ENCODE assay signal across 8 cellular contexts in genomic region chr9:113657765-113658564, GRCh38.
DNase-seq lines count a peak whose midpoint lies in the region; ATAC-seq and TF ChIP-seq lines count a peak whose summit lies in the region.

No MANE protein-coding gene starts in this region.

- ATAC-seq in GM21360 (IDR thresholded peaks at IDR 0.05; ENCODE audit: unreplicated experiment): peak; percentile 78
- peak; percentile 85 to 98 (median 94) for ATAC-seq in natural killer cell

- no peaks in the 10 kb centered on the region for H3K27me3 ChIP-seq in Caco-2 (replicated peaks; ENCODE audit: control insufficient read depth, insufficient read depth, low read length)
- H3K27me3 ChIP-seq in esophagus squamous epithelium: peaks cover 0 to 40% (median 0%) of the 10 kb centered on the region in 4 donors

- intact Hi-C loops in Caco-2 (cut with micrococcal nuclease; ENCODE audit: unreplicated experiment) (loop anchor here (1.0 to 10.0 kb wide), 3 partner anchors 133 to 384 kb away; partner anchors contain the start of genes C9orf43 and POLE3), OCI-LY7 (cut with micrococcal nuclease; ENCODE audit: unreplicated experiment) (loop anchor here (1.0 to 5.0 kb wide), 6 partner anchors 67 to 384 kb away; partner anchors contain the start of gene ALAD), esophagus squamous epithelium (cut with DNase I) (loop anchor here (2.0 kb wide), 2 partner anchors 65 to 213 kb away; no protein-coding TSS in a partner anchor), natural killer cell (cut with micrococcal nuclease) (loop anchor here (1.0 to 5.0 kb wide), 4 partner anchors 257 to 816 kb away; partner anchors contain the start of gene ALAD)

- H3K27ac Mint-ChIP-seq in Caco-2 (ENCODE audit: unreplicated experiment) (no peak overlapping the region), natural killer cell (peak overlapping the region in 1 of 2 donors; percentile 67)

- no peak overlapping the region for H3K4me3 ChIP-seq in Caco-2 (ENCODE audit: low read depth, low read length)
- no peak overlapping the region for H3K4me3 ChIP-seq in Jurkat, Clone E6-1 (ENCODE audit: low read length)
- H3K4me3 ChIP-seq in OCI-LY7 (ENCODE audit: low read depth, low read length, poor library complexity, severe bottlenecking): no peak overlapping the region
- H3K4me3 ChIP-seq in esophagus squamous epithelium: no peak overlapping the region

- no peaks in the 10 kb centered on the region for H4K20me1 ChIP-seq in OCI-LY7 (ENCODE audit: insufficient read depth, low read length)

- no peak overlapping the region for H3K4me2 ChIP-seq in OCI-LY7 (ENCODE audit: low read length)

- H3K27ac ChIP-seq in OCI-LY7 (ENCODE audit: low read depth, low read length, poor library complexity, severe bottlenecking) (no peak overlapping the region), esophagus squamous epithelium (no peak overlapping the region)

- WGBS in esophagus squamous epithelium, 2 donors: 28 to 33% methylated on average over 8 of the region's 14 CpGs

- no peaks in the 10 kb centered on the region for H3K79me2 ChIP-seq in OCI-LY7 (ENCODE audit: insufficient read depth, low read depth, low read length)

- TF ChIP-seq POLR2A in esophagus squamous epithelium (IDR thresholded peaks at IDR 0.05): peak in 1 of 4 donors; percentile 8

- TF ChIP-seq CTCF in Caco-2 (IDR thresholded peaks at IDR 0.05; ENCODE audit: insufficient read depth in 1 of 2, low read depth in 1 of 2, low read length in 1 of 2, severe bottlenecking in 1 of 2, unreplicated experiment in 1 of 2): peak; percentile 93 to 97
- peak; percentile 92 for TF ChIP-seq CTCF in OCI-LY7 (conservative IDR thresholded peaks at IDR 0.05; ENCODE audit: low read length)
- TF ChIP-seq CTCF in esophagus squamous epithelium (IDR thresholded peaks at IDR 0.05): peak; percentile 85 to 96 (median 94)
- peak; percentile 85 for TF ChIP-seq CTCF in natural killer cell (IDR thresholded peaks at IDR 0.05)

- H3K9me3 Mint-ChIP-seq in Caco-2 (ENCODE audit: unreplicated experiment): no peaks in the 10 kb centered on the region
- H3K9me3 Mint-ChIP-seq in natural killer cell: no peaks in the 10 kb centered on the region

- H3K4me1 Mint-ChIP-seq in Caco-2 (ENCODE audit: low read depth, unreplicated experiment) (no peaks in the 10 kb centered on the region), natural killer cell (peaks cover 9 to 23% of the 10 kb centered on the region in 2 donors)

- H3K4me1 ChIP-seq in Caco-2 (no peaks in the 10 kb centered on the region; the same call in 1 of the 2 replicates), OCI-LY7 (ENCODE audit: insufficient read depth, low read length, poor library complexity, severe bottlenecking) (no peaks in the 10 kb centered on the region), esophagus squamous epithelium (peaks cover 0 to 30% (median 10%) of the 10 kb centered on the region in 3 donors)

- DNase-seq in Caco-2: peak; percentile 84 to 87
- peak; percentile 52 for DNase-seq in Jurkat, Clone E6-1 (ENCODE audit: low read depth, low spot score)
- DNase-seq in OCI-LY7 (ENCODE audit: low spot score): peak; percentile 79
- DNase-seq in activated T-cell treated with anti-CD3 and anti-CD28 coated beads for 24 hours (ENCODE audit: low read depth): peak; percentile 75
- no peak for DNase-seq in esophagus squamous epithelium (lab: John Stamatoyannopoulos, UW)
- peak; percentile 78 for DNase-seq in natural killer cell
- peak; percentile 38 to 77 (median 62) for DNase-seq in stimulated activated naive CD4-positive, alpha-beta T cell (lab: John Stamatoyannopoulos, UW)

- H3K27me3 Mint-ChIP-seq in Caco-2 (ENCODE audit: insufficient read depth, unreplicated experiment) (peaks cover 7% of the 10 kb centered on the region), natural killer cell (ENCODE audit: low read depth in 2 of 2) (peaks cover 20% of the 10 kb centered on the region in 2 donors)

- H3K9me2 ChIP-seq in OCI-LY7 (ENCODE audit: insufficient read depth, low read length): no peaks in the 10 kb centered on the region

- POLR2A ChIA-PET in Caco-2 (lab: Charles Lee) (interaction anchor here (0.6 to 0.9 kb wide), 2 partner anchors 15 to 383 kb away, joined by 3 read pairs; no protein-coding TSS in a partner anchor), OCI-LY7 (lab: Charles Lee) (interaction anchor here (0.6 to 1.5 kb wide), 2 partner anchors 17 to 212 kb away, joined by 3 to 4 read pairs; no protein-coding TSS in a partner anchor)

- no TSS peak for BruUV-seq in Caco-2 (replicated peaks; lab: Mats Ljungman, UMichigan)
- no TSS peak for BruUV-seq in OCI-LY7 (replicated peaks; lab: Mats Ljungman, UMichigan)

- CTCF ChIA-PET in Caco-2 (lab: Charles Lee): interaction anchor here (0.6 to 6.9 kb wide), 19 partner anchors 17 to 507 kb away, joined by 3 to 191 read pairs (median 4); partner anchors contain the start of genes ALAD, C9orf43, CDC26 and FKBP15
- CTCF ChIA-PET in OCI-LY7 (lab: Charles Lee; ENCODE audit: unreplicated experiment): interaction anchor here (0.6 to 2.7 kb wide), 10 partner anchors 8 to 212 kb away, joined by 3 to 16 read pairs (median 5); no protein-coding TSS in a partner anchor

- H3K9me3 ChIP-seq in Caco-2 (no peaks in the 10 kb centered on the region), OCI-LY7 (ENCODE audit: low read length) (no peaks in the 10 kb centered on the region), esophagus squamous epithelium (no peaks in the 10 kb centered on the region)

- H2AFZ ChIP-seq in OCI-LY7 (ENCODE audit: low read length): no peak overlapping the region

- H3K36me3 Mint-ChIP-seq in Caco-2 (ENCODE audit: insufficient read depth, unreplicated experiment): no peaks in the 10 kb centered on the region
- H3K36me3 Mint-ChIP-seq in natural killer cell: no peaks in the 10 kb centered on the region

- H3K4me3 Mint-ChIP-seq in Caco-2 (ENCODE audit: unreplicated experiment) (no peak overlapping the region), natural killer cell (no peak overlapping the region)

- no peaks in the 10 kb centered on the region for H3K36me3 ChIP-seq in Caco-2 (ENCODE audit: control insufficient read depth, insufficient read depth, low read length)
- H3K36me3 ChIP-seq in OCI-LY7 (ENCODE audit: insufficient read depth, low read length): no peaks in the 10 kb centered on the region
- H3K36me3 ChIP-seq in esophagus squamous epithelium: no peaks in the 10 kb centered on the region
